In the genomic region with DNA sequence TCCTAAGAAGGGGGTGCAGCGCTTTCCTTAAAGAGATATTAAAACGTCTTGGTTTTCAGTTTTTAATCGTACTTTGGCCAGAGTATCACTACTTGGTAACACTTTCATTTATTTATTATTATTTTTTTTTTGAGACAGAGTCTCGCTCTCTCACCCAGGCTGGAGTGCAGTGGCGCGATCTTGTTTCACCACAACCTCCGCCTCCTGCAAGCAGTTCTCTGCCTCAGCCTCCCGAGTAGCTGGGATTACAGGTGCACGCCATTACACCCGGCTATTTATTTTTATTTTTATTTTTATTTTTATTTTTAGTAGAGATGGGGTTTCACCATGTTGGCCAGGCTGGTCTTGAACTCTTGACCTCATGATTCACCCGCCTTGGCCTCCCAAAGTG, we compare ENCODE assay signal across 8 cellular contexts.
DNase-seq lines count a peak whose midpoint lies in the region; ATAC-seq and TF ChIP-seq lines count a peak whose summit lies in the region.
"Not testable (repeated sequence)": the region's sequence is repeated elsewhere in the genome, so short reads cannot be mapped to it uniquely, and the experiment has no call there.

No MANE protein-coding gene starts in this region.

- in situ Hi-C loops in astrocyte of the spinal cord (cut with HindIII; ENCODE audit: low sequenced_read_pairs): not testable (repeated sequence)

- H4K20me1 ChIP-seq in BLaER1: not testable (repeated sequence)

- ATAC-seq in GM21447 (IDR thresholded peaks at IDR 0.05; ENCODE audit: unreplicated experiment): peak; percentile 15
- ATAC-seq in HG03442 (IDR thresholded peaks at IDR 0.05; ENCODE audit: unreplicated experiment): peak; percentile 7
- peak; percentile 49 to 53 for ATAC-seq in naive thymus-derived CD8-positive, alpha-beta T cell
- not testable (repeated sequence) for ATAC-seq in stimulated activated naive CD8-positive, alpha-beta T cell treated with anti-CD3 and anti-CD28 coated beads, Interleukin-15, amount 100 ng/mL, for 72 hours

- not testable (repeated sequence) for H3K36me3 ChIP-seq in BLaER1

- H3K36me3 Mint-ChIP-seq in T-helper 1 cell treated with Interleukin-12 subunit alpha and Interleukin-12 subunit beta and Interleukin-4 antibody, amounts not matched to agents 30 μg/mL and 1 μg/mL, for 36 hours (ENCODE audit: low read depth); naive thymus-derived CD8-positive, alpha-beta T cell: not testable (repeated sequence)

- peak overlapping the region; percentile 94 for H3K27ac ChIP-seq in BLaER1

- POLR2A ChIA-PET in naive thymus-derived CD8-positive, alpha-beta T cell (lab: Charles Lee): interaction anchor here (0.7 to 1.5 kb wide), 4 partner anchors 16 to 245 kb away, joined by 3 to 8 read pairs (median 4); a partner anchor contains a TSS

- peaks cover 13% of the 10 kb centered on the region for H3K4me1 Mint-ChIP-seq in T-helper 1 cell treated with Interleukin-12 subunit alpha and Interleukin-12 subunit beta and Interleukin-4 antibody, amounts not matched to agents 30 μg/mL and 1 μg/mL, for 36 hours (ENCODE audit: low read depth)
- H3K4me1 Mint-ChIP-seq in naive thymus-derived CD8-positive, alpha-beta T cell: not testable (repeated sequence)
- peaks cover 18% of the 10 kb centered on the region for H3K4me1 Mint-ChIP-seq in stimulated activated naive CD8-positive, alpha-beta T cell treated with anti-CD3 and anti-CD28 coated beads, Interleukin-15, amount 100 ng/mL, for 72 hours

- not testable (repeated sequence) for DNase-seq in astrocyte of the spinal cord (ENCODE audit: low read depth, low spot score); foreskin fibroblast; naive thymus-derived CD8-positive, alpha-beta T cell; stimulated activated naive CD8-positive, alpha-beta T cell treated with anti-CD3 and anti-CD28 coated beads, Interleukin-15, amount 100 ng/mL, for 72 hours

- H3K27me3 Mint-ChIP-seq in T-helper 1 cell treated with Interleukin-12 subunit alpha and Interleukin-12 subunit beta and Interleukin-4 antibody, amounts not matched to agents 30 μg/mL and 1 μg/mL, for 36 hours (ENCODE audit: low read depth); naive thymus-derived CD8-positive, alpha-beta T cell; stimulated activated naive CD8-positive, alpha-beta T cell treated with anti-CD3 and anti-CD28 coated beads, Interleukin-15, amount 100 ng/mL, for 72 hours: not testable (repeated sequence)

- not testable (repeated sequence) for TF ChIP-seq CTCF in astrocyte of the spinal cord (IDR thresholded peaks at IDR 0.05; ENCODE audit: low read depth, low read length); foreskin fibroblast (IDR thresholded peaks at IDR 0.05; ENCODE audit: low read depth, low read length)

- H3K27me3 ChIP-seq in BLaER1: not testable (repeated sequence)

- not testable (repeated sequence) for H3K9me3 Mint-ChIP-seq in T-helper 1 cell treated with Interleukin-12 subunit alpha and Interleukin-12 subunit beta and Interleukin-4 antibody, amounts not matched to agents 30 μg/mL and 1 μg/mL, for 36 hours; naive thymus-derived CD8-positive, alpha-beta T cell; stimulated activated naive CD8-positive, alpha-beta T cell treated with anti-CD3 and anti-CD28 coated beads, Interleukin-15, amount 100 ng/mL, for 72 hours

- not testable (repeated sequence) for H3K9me3 ChIP-seq in BLaER1

- not testable (repeated sequence) for H3K4me1 ChIP-seq in BLaER1

- peak overlapping the region; percentile 77 for H3K4me3 Mint-ChIP-seq in T-helper 1 cell treated with Interleukin-12 subunit alpha and Interleukin-12 subunit beta and Interleukin-4 antibody, amounts not matched to agents 30 μg/mL and 1 μg/mL, for 36 hours
- H3K4me3 Mint-ChIP-seq in naive thymus-derived CD8-positive, alpha-beta T cell: peak overlapping the region; percentile 81 to 91 (median 86)
- H3K4me3 Mint-ChIP-seq in stimulated activated naive CD8-positive, alpha-beta T cell treated with anti-CD3 and anti-CD28 coated beads, Interleukin-15, amount 100 ng/mL, for 72 hours: peak overlapping the region; percentile 68 to 83

- peak overlapping the region; percentile 86 for H3K9ac ChIP-seq in BLaER1

- H3K4me2 ChIP-seq in BLaER1: peak overlapping the region; percentile 73

- H3K27ac Mint-ChIP-seq in T-helper 1 cell treated with Interleukin-12 subunit alpha and Interleukin-12 subunit beta and Interleukin-4 antibody, amounts not matched to agents 30 μg/mL and 1 μg/mL, for 36 hours: peak overlapping the region; percentile 88
- H3K27ac Mint-ChIP-seq in naive thymus-derived CD8-positive, alpha-beta T cell: peak overlapping the region; percentile 17 to 98 (median 90)
- H3K27ac Mint-ChIP-seq in stimulated activated naive CD8-positive, alpha-beta T cell treated with anti-CD3 and anti-CD28 coated beads, Interleukin-15, amount 100 ng/mL, for 72 hours: peak overlapping the region; percentile 61 to 82

- H3K4me3 ChIP-seq in BLaER1 (peak overlapping the region; percentile 59), astrocyte of the spinal cord (ENCODE audit: low read depth, low read length) (peak overlapping the region; percentile 43), foreskin fibroblast (ENCODE audit: low read depth in 1 of 2, low read length in 2 of 2) (peak overlapping the region; percentile 51 to 65)
